ENCODE assay signal across 12 cellular contexts in the genomic region with DNA sequence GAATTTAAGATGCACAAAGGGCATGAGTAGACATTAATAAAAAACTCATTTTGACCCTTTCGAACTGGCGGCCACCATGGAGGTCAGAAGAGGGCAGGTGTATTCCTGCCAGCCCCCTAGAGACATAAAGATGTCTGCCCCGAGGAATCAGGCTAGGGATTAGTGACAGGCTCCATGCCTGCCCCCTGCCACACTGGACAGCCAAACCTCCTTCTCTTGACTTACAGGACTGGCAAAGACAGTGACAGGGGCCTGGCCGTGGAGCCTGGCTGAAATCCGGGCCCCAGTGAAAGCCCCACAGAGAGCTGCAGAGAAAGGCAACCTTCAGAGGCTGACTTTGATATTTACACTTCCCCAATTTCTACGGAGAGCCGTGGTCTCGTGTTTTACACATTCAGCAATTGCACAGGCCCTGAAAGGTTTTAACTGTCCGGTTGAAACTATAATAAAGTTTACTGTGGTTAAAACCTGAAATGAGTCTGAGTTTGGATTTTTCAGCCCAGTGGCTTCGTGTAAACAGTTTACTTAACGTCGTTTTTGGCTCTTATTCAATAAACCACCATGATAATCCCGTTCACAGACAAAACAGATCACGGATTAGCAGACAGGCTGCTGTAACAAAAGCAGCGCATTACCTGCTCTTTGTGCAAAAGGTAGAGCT.
A peak's percentile ranks its signal among the peaks of the same experiment; 100 is the strongest.
DNase-seq lines count a peak whose midpoint lies in the region; ATAC-seq and TF ChIP-seq lines count a peak whose summit lies in the region.
"Had no signal": no experiment of that assay in that cellular context is flagged by ENCODE, and none has a peak within 500 bp of the region (broad histone marks: within the 10 kb centered on the region; RNA-seq: fewer than 3 reads in every experiment).

No MANE protein-coding gene starts in this region.

- H3K9me3 ChIP-seq in cardiac muscle cell (ENCODE audit: low read depth) (no peaks in the 10 kb centered on the region), heart right ventricle (peaks cover 0 to 15% (median 0%) of the 10 kb centered on the region in 11 donors), esophagus squamous epithelium (peaks cover 0 to 10% (median 0%) of the 10 kb centered on the region in 3 donors), gastrocnemius medialis (no peaks in the 10 kb centered on the region), mucosa of descending colon (no peaks in the 10 kb centered on the region)
- H3K9me3 ChIP-seq: pancreas had no signal

- H3K27me3 ChIP-seq in cardiac muscle cell (no peaks in the 10 kb centered on the region), heart right ventricle (no peaks in the 10 kb centered on the region), esophagus squamous epithelium (no peaks in the 10 kb centered on the region), gastrocnemius medialis (no peaks in the 10 kb centered on the region)

- in situ Hi-C loops in gastrocnemius medialis (cut with MboI; ENCODE audit: low sequenced_read_pairs in 4 of 4) = no loop called here

- H3K4me1 ChIP-seq in cardiac muscle cell (ENCODE audit: low read depth) = peaks cover 9% of the 10 kb centered on the region
- H3K4me1 ChIP-seq in heart right ventricle = no peaks in the 10 kb centered on the region
- peaks cover 0 to 8% (median 4%) of the 10 kb centered on the region in 3 donors for H3K4me1 ChIP-seq in esophagus squamous epithelium
- no peaks in the 10 kb centered on the region for H3K4me1 ChIP-seq in gastrocnemius medialis
- H3K4me1 ChIP-seq in mucosa of descending colon (ENCODE audit: low read depth) = no peaks in the 10 kb centered on the region
- H3K4me1 ChIP-seq: pancreas had no signal

- 69 to 72% methylated on average over 15 of the region's 15 CpGs for WGBS in heart right ventricle, 2 donors
- 21 to 27% methylated on average over 13 to 15 of the region's 15 CpGs for WGBS in esophagus squamous epithelium, 2 donors

- ATAC-seq in heart right ventricle (no peak), HG03025 (IDR thresholded peaks at IDR 0.05; ENCODE audit: low FRiP score, unreplicated experiment) (peak; percentile 84), gastrocnemius medialis (no peak), mucosa of descending colon (no peak)

- H3K4me3 ChIP-seq in cardiac muscle cell = no peak overlapping the region
- H3K4me3 ChIP-seq in heart right ventricle = no peak overlapping the region
- H3K4me3 ChIP-seq in esophagus squamous epithelium = no peak overlapping the region
- H3K4me3 ChIP-seq in gastrocnemius medialis = no peak overlapping the region
- no peak overlapping the region for H3K4me3 ChIP-seq in mucosa of descending colon
- H3K4me3 ChIP-seq: pancreas had no signal

- TF ChIP-seq CTCF in cardiac muscle cell (IDR thresholded peaks at IDR 0.05; ENCODE audit: low read depth, low read length) (no peak), heart right ventricle (IDR thresholded peaks at IDR 0.05) (no peak), esophagus squamous epithelium (IDR thresholded peaks at IDR 0.05) (no peak), gastrocnemius medialis (IDR thresholded peaks at IDR 0.05 in 4 of 5, conservative IDR thresholded peaks at IDR 0.05 in 1 of 5) (no peak), mucosa of descending colon (IDR thresholded peaks at IDR 0.05) (no peak)

- intact Hi-C loops in heart right ventricle (cut with DNase I) (no loop called here), esophagus squamous epithelium (cut with DNase I) (no loop called here), gastrocnemius medialis (cut with DNase I; ENCODE audit: low total_unique reads) (no loop called here), mucosa of descending colon (cut with DNase I, micrococcal nuclease) (loop anchor here in 1 of 2 donors (10.0 kb wide), 1 partner anchor 243 kb away; a partner anchor contains a TSS)

- DNase-seq in cardiac muscle cell (ENCODE audit: low read depth in 1 of 2, low spot score in 1 of 2) = no peak
- no peak for DNase-seq in heart right ventricle
- DNase-seq in esophagus squamous epithelium (lab: John Stamatoyannopoulos, UW) = no peak
- no peak for DNase-seq in gastrocnemius medialis
- no peak for DNase-seq in mucosa of descending colon
- DNase-seq in NCI-H1417 treated with DMSO at 0.1 percent for 48 hours (lab: John Stamatoyannopoulos, UW) = no peak
- DNase-seq in activated CD4-positive, CD25-positive, alpha-beta regulatory T cell (lab: John Stamatoyannopoulos, UW) = no peak
- DNase-seq: activated T-cell treated with anti-CD3 and anti-CD28 coated beads, Interleukin-2, amount 50 U/mL, for 48 hours; trophoblast cell had no signal

- no peaks in the 10 kb centered on the region for H3K36me3 ChIP-seq in cardiac muscle cell
- no peaks in the 10 kb centered on the region for H3K36me3 ChIP-seq in heart right ventricle
- no peaks in the 10 kb centered on the region for H3K36me3 ChIP-seq in esophagus squamous epithelium
- no peaks in the 10 kb centered on the region for H3K36me3 ChIP-seq in gastrocnemius medialis
- H3K36me3 ChIP-seq in mucosa of descending colon (ENCODE audit: low read depth) = no peaks in the 10 kb centered on the region
- H3K36me3 ChIP-seq: pancreas had no signal

- TF ChIP-seq POLR2A in esophagus squamous epithelium (IDR thresholded peaks at IDR 0.05) = no peak
- TF ChIP-seq POLR2A in gastrocnemius medialis (IDR thresholded peaks at IDR 0.05) = no peak

- H3K27ac ChIP-seq in cardiac muscle cell = peak overlapping the region; percentile 0
- H3K27ac ChIP-seq in heart right ventricle = no peak overlapping the region
- H3K27ac ChIP-seq in esophagus squamous epithelium = peak overlapping the region in 3 of 4 donors; percentile 19 to 66 (median 63)
- no peak overlapping the region for H3K27ac ChIP-seq in gastrocnemius medialis
- H3K27ac ChIP-seq: 22Rv1, pancreas had no signal

Comparison
In these comparisons a context has a peak if more than half of its experiments do, and no peak if none do; other contexts are left out.
1. H3K27ac ChIP-seq: peak in cardiac muscle cell (single experiment) and esophagus squamous epithelium (3 of 4); none in heart right ventricle (0 of 10) and gastrocnemius medialis (0 of 4).